In genomic region chr6:166262738-166263515, GRCh38 we compare ENCODE assay signal across 23 cellular contexts. TPM values are rescaled to one million over a fixed set of nuclear protein-coding genes. Genes with fewer than 3 reads are reported as not detected.
DNase-seq lines count a peak whose midpoint lies in the region; ATAC-seq, FAIRE-seq and TF ChIP-seq lines count a peak whose summit lies in the region.
"Had no signal": no experiment of that assay in that cellular context is flagged by ENCODE, and none has a peak within 500 bp of the region (broad histone marks: within the 10 kb centered on the region; RNA-seq: fewer than 3 reads in every experiment).

No MANE protein-coding gene starts in this region.

- TF ChIP-seq EP300 in HepG2 (IDR thresholded peaks at IDR 0.05; ENCODE audit: low read depth in 2 of 2, low read length in 2 of 2) (no peak), HepG2 (CRISPR knock-in tag; IDR thresholded peaks at IDR 0.05; ENCODE audit: borderline replicate concordance) (no peak), esophagus muscularis mucosa (IDR thresholded peaks at IDR 0.05) (no peak)

- H3K27ac ChIP-seq in HepG2 (ENCODE audit: extremely low read length, insufficient read depth, low read length) (no peak overlapping the region), right lobe of liver (no peak overlapping the region), esophagus muscularis mucosa (replicated peaks in 1 of 4) (no peak overlapping the region), neural progenitor cell (no peak overlapping the region)
- H3K27ac ChIP-seq: BLaER1, PC-9 had no signal

- H3F3A ChIP-seq in neural progenitor cell (ENCODE audit: low read depth) = no peaks in the 10 kb centered on the region

- FAIRE-seq in HepG2 (lab: Jason Lieb, UNC) = no peak
- FAIRE-seq: A204.1, GM19239 had no signal

- TF ChIP-seq POLR2A in HepG2 (IDR thresholded peaks at IDR 0.05; ENCODE audit: insufficient read depth in 1 of 2, low read depth in 2 of 2, low read length in 2 of 2) (no peak), right lobe of liver (IDR thresholded peaks at IDR 0.05) (no peak), NB4 (IDR thresholded peaks at IDR 0.05; ENCODE audit: extremely low read depth, insufficient read length) (no peak), esophagus muscularis mucosa (IDR thresholded peaks at IDR 0.05; ENCODE audit: low read depth) (no peak)

- H3K9ac ChIP-seq in HepG2 (ENCODE audit: insufficient read depth, low read depth, low read length) (no peak overlapping the region), neural progenitor cell (no peak overlapping the region)
- H3K9ac ChIP-seq: BLaER1 had no signal

- TF ChIP-seq CTCF in HepG2 (CRISPR knock-in tag; IDR thresholded peaks at IDR 0.05) (peak; percentile 16; the same call in 1 of the 2 replicates), right lobe of liver (IDR thresholded peaks at IDR 0.05) (no peak), NB4 (IDR thresholded peaks at IDR 0.05; ENCODE audit: low read depth, low read length) (no peak), esophagus muscularis mucosa (IDR thresholded peaks at IDR 0.05) (no peak), neural progenitor cell (IDR thresholded peaks at IDR 0.05) (no peak)

- H3K4me2 ChIP-seq in HepG2 (ENCODE audit: low read depth, low read length) = no peak overlapping the region
- H3K4me2 ChIP-seq in neural progenitor cell = no peak overlapping the region
- H3K4me2 ChIP-seq: BLaER1, PC-9 had no signal

- peak; percentile 53 for ATAC-seq in HepG2
- no peak for ATAC-seq in right lobe of liver
- ATAC-seq in GM21529 (IDR thresholded peaks at IDR 0.05; ENCODE audit: unreplicated experiment) = no peak
- no peak for ATAC-seq in HG03571 (IDR thresholded peaks at IDR 0.05; ENCODE audit: unreplicated experiment)
- no peak for ATAC-seq in GM18868 (IDR thresholded peaks at IDR 0.05; ENCODE audit: unreplicated experiment)

- H3K79me2 ChIP-seq in HepG2 (ENCODE audit: insufficient read depth, low read length) (no peaks in the 10 kb centered on the region), neural progenitor cell (ENCODE audit: low read depth) (no peaks in the 10 kb centered on the region)

- H3K4me1 ChIP-seq in HepG2 (ENCODE audit: insufficient read depth, low read length) (no peaks in the 10 kb centered on the region), right lobe of liver (peaks cover 0 to 6% (median 3%) of the 10 kb centered on the region in 4 donors), esophagus muscularis mucosa (no peaks in the 10 kb centered on the region), neural progenitor cell (peaks cover 15% of the 10 kb centered on the region)

- peaks cover 0 to 43% of the 10 kb centered on the region in 2 experiments; a peak in 2 of 5 replicates for H3K27me3 ChIP-seq in HepG2 (ENCODE audit: control insufficient read depth in 1 of 2, insufficient read depth in 2 of 2, low read length in 2 of 2)
- H3K27me3 ChIP-seq in right lobe of liver = no peaks in the 10 kb centered on the region
- H3K27me3 ChIP-seq in esophagus muscularis mucosa = peaks cover 0 to 9% (median 0%) of the 10 kb centered on the region in 4 donors
- H3K27me3 ChIP-seq in neural progenitor cell = peaks cover 19% of the 10 kb centered on the region
- H3K27me3 ChIP-seq: BLaER1 had no signal

- DNase-seq in HepG2 (ENCODE audit: low spot score) (no peak), right lobe of liver (no peak), NB4 (ENCODE audit: low read depth) (peak; percentile 46), esophagus muscularis mucosa (ENCODE audit: extremely low spot score) (peak; percentile 91), neural progenitor cell (ENCODE audit: low spot score) (no peak)
- DNase-seq: DMS79 treated with DMSO at 0.1 percent for 48 hours; GF-D8; HCEC 1CT; KG1; NCI-H1417; NCI-H2029; NCI-H2171; NCI-H446; NK-92 treated with Interleukin-12 subunit alpha and Interleukin-12 subunit beta, amount 100 ng/mL, for 24 hours; PC-9; T-helper 1 cell had no signal

- POLR2A ChIA-PET in HepG2 (lab: Yijun Ruan, JAX) = no interaction called here

- H3K36me3 ChIP-seq in HepG2 (replicated peaks in 1 of 2; ENCODE audit: control insufficient read depth in 1 of 2, insufficient read depth in 2 of 2, low read length in 2 of 2) (no peaks in the 10 kb centered on the region), right lobe of liver (no peaks in the 10 kb centered on the region), esophagus muscularis mucosa (no peaks in the 10 kb centered on the region), neural progenitor cell (no peaks in the 10 kb centered on the region)
- H3K36me3 ChIP-seq: BLaER1 had no signal

- no peaks in the 10 kb centered on the region for H3K36me3 Mint-ChIP-seq in neural progenitor cell

- no peak for TF ChIP-seq RAD21 in HepG2 (CRISPR knock-in tag; IDR thresholded peaks at IDR 0.05)

- no peak overlapping the region for H3K4me3 ChIP-seq in HepG2 (replicated peaks in 1 of 3; ENCODE audit: insufficient read depth in 1 of 3, low read depth in 2 of 3, low read length in 3 of 3)
- no peak overlapping the region for H3K4me3 ChIP-seq in right lobe of liver
- H3K4me3 ChIP-seq in NB4 (ENCODE audit: low read depth, low read length) = no peak overlapping the region
- H3K4me3 ChIP-seq in esophagus muscularis mucosa = no peak overlapping the region
- H3K4me3 ChIP-seq in neural progenitor cell = no peak overlapping the region
- H3K4me3 ChIP-seq: BLaER1, PC-9 had no signal

- H3K4me1 Mint-ChIP-seq in neural progenitor cell = peaks cover 24% of the 10 kb centered on the region

- H3K27ac Mint-ChIP-seq in neural progenitor cell = no peak overlapping the region

- CTCF ChIA-PET in HepG2 (lab: Yijun Ruan, JAX; ENCODE audit: low intra/inter-chr PET ratio, low total read pairs) = no interaction called here

- H3K9me3 ChIP-seq in HepG2 (ENCODE audit: low read length) = no peaks in the 10 kb centered on the region
- H3K9me3 ChIP-seq in right lobe of liver = no peaks in the 10 kb centered on the region
- no peaks in the 10 kb centered on the region for H3K9me3 ChIP-seq in esophagus muscularis mucosa
- H3K9me3 ChIP-seq in neural progenitor cell (ENCODE audit: low read depth) = no peaks in the 10 kb centered on the region
- H3K9me3 ChIP-seq: BLaER1 had no signal

- no peaks in the 10 kb centered on the region for H3K9me3 Mint-ChIP-seq in neural progenitor cell

- H4K20me1 ChIP-seq in HepG2 (ENCODE audit: insufficient read depth, low read length) (no peaks in the 10 kb centered on the region), neural progenitor cell (ENCODE audit: low read depth) (no peaks in the 10 kb centered on the region)
- H4K20me1 ChIP-seq: BLaER1 had no signal

- intact Hi-C loops in HepG2 (cut with micrococcal nuclease; ENCODE audit: unreplicated experiment) = no loop called here
- intact Hi-C loops in right lobe of liver (cut with DNase I) = no loop called here
- intact Hi-C loops in esophagus muscularis mucosa (cut with DNase I) = no loop called here

- BruUV-seq in HepG2 (replicated peaks; lab: Mats Ljungman, UMichigan) = no TSS peak

- H2AFZ ChIP-seq in HepG2 (ENCODE audit: low read length) (no peak overlapping the region), neural progenitor cell (replicated peaks) (no peak overlapping the region)
- H2AFZ ChIP-seq: PC-9 had no signal

- peaks cover 5% of the 10 kb centered on the region for H3K27me3 Mint-ChIP-seq in neural progenitor cell (ENCODE audit: insufficient read depth, low read depth)

- in situ Hi-C loops in HepG2 (cut with HindIII; ENCODE audit: extremely low pct_ligation_motif_present, low pct_unique_long_range_greater_than_20kb) = no loop called here

- no peak overlapping the region for H3K4me3 Mint-ChIP-seq in neural progenitor cell

- WGBS in HepG2 (ENCODE audit: low lambda C conversion rate) = 52% methylated on average over 9 of the region's 17 CpGs
- WGBS in right lobe of liver (ENCODE audit: insufficient coverage, low coverage, low lambda C conversion rate, missing lambda C conversion rate) = 72% methylated on average over 10 of the region's 17 CpGs
- 89% methylated on average over 16 of the region's 17 CpGs for WGBS in esophagus muscularis mucosa

TF ChIP-seq in HepG2, 621 proteins besides CTCF, POLR2A, EP300 and RAD21 (continues in another document):
- TF ChIP-seq CEBPB (IDR thresholded peaks at IDR 0.05; ENCODE audit: borderline replicate concordance, low read depth, low read length) (peak; percentile 82), SCMH1 (CRISPR knock-in tag; IDR thresholded peaks at IDR 0.05; ENCODE audit: borderline replicate concordance) (no peak), ZNF569 (CRISPR knock-in tag; IDR thresholded peaks at IDR 0.05; ENCODE audit: borderline replicate concordance) (no peak)

RNA-seq across cellular contexts. Expression of gene PRR18, which starts 45.3 kb away (rescaled TPM):
- 0.04 TPM in 1 of 2 replicates, not detected in the other for total RNA-seq in HepG2 (2016; rRNA removed; fragmentation: Illumina TruSeq; extraction: Trizol)
- not detected in 2 replicates for total RNA-seq in HepG2 (2016; cell fraction: cytosol; rRNA removed; fragmentation: Illumina TruSeq; extraction: Trizol; ENCODE audit: low read depth)
- 0.06 TPM in 1 of 2 replicates, not detected in the other for total RNA-seq in HepG2 (2016; cell fraction: insoluble cytoplasmic fraction; rRNA removed; fragmentation: Illumina TruSeq; extraction: Trizol)
- 0.09 TPM in 1 of 2 replicates, not detected in the other for total RNA-seq in HepG2 (2016; cell fraction: membrane; rRNA removed; fragmentation: Illumina TruSeq; extraction: Trizol)
- total RNA-seq in HepG2 (2016; cell fraction: nucleus; rRNA removed; fragmentation: Illumina TruSeq; extraction: Trizol) = not detected in 2 replicates
- 0.01 and 0.04 TPM in 2 replicates for polyA plus RNA-seq in HepG2 (2011; rRNA removed)
- polyA plus RNA-seq in HepG2 (2011; cell fraction: cytosol; rRNA removed) = 0.04 and 0.05 TPM in 2 replicates
- polyA plus RNA-seq in HepG2 (2011; cell fraction: nucleus; rRNA removed) = 0.10 TPM in 1 of 2 replicates, not detected in the other
- polyA plus RNA-seq in HepG2 (2012) = not detected in 2 replicates
- polyA plus RNA-seq in HepG2 (2016; cell fraction: cytosol; fragmentation: Illumina TruSeq; extraction: Trizol; ENCODE audit: low read depth) = not detected in 2 replicates
- 0.10 and 0.19 TPM in 2 replicates for polyA plus RNA-seq in HepG2 (2016; cell fraction: insoluble cytoplasmic fraction; fragmentation: Illumina TruSeq; extraction: Trizol; ENCODE audit: low read depth)
- polyA plus RNA-seq in HepG2 (2016; cell fraction: membrane; fragmentation: Illumina TruSeq; extraction: Trizol; ENCODE audit: low read depth) = 0.16 TPM in 1 of 2 replicates, not detected in the other
- not detected in 2 replicates for polyA plus RNA-seq in HepG2 (2016; cell fraction: nucleus; fragmentation: Illumina TruSeq; extraction: Trizol; ENCODE audit: insufficient read depth, low read depth)
- polyA minus RNA-seq in HepG2 (2011; rRNA and poly(A)+ RNA removed; ENCODE audit: low replicate concordance) = not detected in 2 replicates
- not detected in 2 replicates for polyA minus RNA-seq in HepG2 (2011; cell fraction: cytosol; rRNA and poly(A)+ RNA removed)
- polyA minus RNA-seq in HepG2 (2011; cell fraction: nucleus; rRNA and poly(A)+ RNA removed) = 0.12 TPM in 1 of 2 replicates, not detected in the other
- total RNA-seq in right lobe of liver = 1 to 10 TPM in 4 of 6 experiments, under 1 TPM in 2; 0.39 to 3.6 (median 1.6) TPM
- total RNA-seq in esophagus muscularis mucosa = under 1 TPM in 1 of 4 donors, not detected in 3; 0.23 TPM
- 0.13 and 0.40 TPM in 2 replicates for total RNA-seq in neural progenitor cell (ENCODE audit: low replicate concordance)
- total RNA-seq: M059J, PC-9 had no signal

Comparison
In these comparisons a context has a peak if more than half of its experiments do, and no peak if none do; other contexts are left out.
1. DNase-seq: peak in NB4 (single experiment) and esophagus muscularis mucosa (single experiment); none in HepG2 (single experiment), right lobe of liver (0 of 3) and neural progenitor cell (single experiment).